ENCODE assay signal across 32 cellular contexts in genomic region chr20:44792794-44793193, GRCh38. TPM values are rescaled to one million over a fixed set of nuclear protein-coding genes. Genes with fewer than 3 reads are reported as not detected.
"Had no signal": no experiment of that assay in that cellular context is flagged by ENCODE, and none has a peak within 500 bp of the region (broad histone marks: within the 10 kb centered on the region; RNA-seq: fewer than 3 reads in every experiment).

No MANE protein-coding gene starts in this region.

- H3K4me3 ChIP-seq: adrenal gland, body of pancreas, esophagus squamous epithelium, heart left ventricle had no signal

- H3K27ac ChIP-seq: adrenal gland, body of pancreas, epithelial cell of prostate, esophagus squamous epithelium, heart left ventricle had no signal

- ATAC-seq: activated CD4-positive, alpha-beta T cell treated with anti-CD3 and anti-CD28 coated beads for 36 hours; activated CD8-positive, alpha-beta memory T cell treated with anti-CD3 and anti-CD28 coated beads, Interleukin-2, amount 10 ng/mL, durations not matched to agents 7 days and 5 days; activated CD8-positive, alpha-beta T cell treated with anti-CD3 and anti-CD28 coated beads, Interleukin-2, amount 10 ng/mL, durations not matched to agents 7 days and 5 days; activated naive CD8-positive, alpha-beta T cell treated with anti-CD3 and anti-CD28 coated beads, Interleukin-2, amount 50 U/mL, for 24 hours; body of pancreas; effector memory CD8-positive, alpha-beta T cell; heart left ventricle had no signal

- H3K4me1 ChIP-seq: adrenal gland, body of pancreas, esophagus squamous epithelium, heart left ventricle had no signal

- H3K27me3 ChIP-seq: adrenal gland, body of pancreas had no signal

- H3K36me3 ChIP-seq: adrenal gland, esophagus squamous epithelium, heart left ventricle had no signal

- DNase-seq: activated CD4-positive, alpha-beta memory T cell treated with anti-CD3 and anti-CD28 coated beads for 36 hours; activated CD4-positive, alpha-beta T cell treated with anti-CD3 and anti-CD28 coated beads for 36 hours; activated CD4-positive, alpha-beta T cell treated with anti-CD3 and anti-CD28 coated beads, Interleukin-2, amount 10 ng/mL, durations not matched to agents 24 days and 14 days; activated CD4-positive, CD25-positive, alpha-beta regulatory T cell; activated CD4-positive, CD25-positive, alpha-beta regulatory T cell treated with anti-CD3 and anti-CD28 coated beads, Interleukin-2, amount 50 U/mL, for 72 hours; activated CD8-positive, alpha-beta memory T cell treated with anti-CD3 and anti-CD28 coated beads, Interleukin-2, amount 10 ng/mL, durations not matched to agents 7 days and 5 days; activated CD8-positive, alpha-beta memory T cell treated with anti-CD3 and anti-CD28 coated beads, Interleukin-2, amount 50 U/mL, for 4 hours; activated CD8-positive, alpha-beta T cell treated with anti-CD3 and anti-CD28 coated beads, Interleukin-2, amount 10 ng/mL, durations not matched to agents 7 days and 5 days; activated effector memory CD4-positive, alpha-beta T cell treated with anti-CD3 and anti-CD28 coated beads, Interleukin-2, amount 50 U/mL, for 16 hours; activated naive CD4-positive, alpha-beta T cell treated with anti-CD3 and anti-CD28 coated beads for 36 hours; activated naive CD8-positive, alpha-beta T cell treated with anti-CD3 and anti-CD28 coated beads for 36 hours; activated naive CD8-positive, alpha-beta T cell treated with anti-CD3 and anti-CD28 coated beads, Interleukin-2, amount 50 U/mL, for 24 hours; activated T-cell treated with anti-CD3 and anti-CD28 coated beads, Interleukin-2, amount 50 U/mL, for 1 hour; activated T-cell treated with anti-CD3 and anti-CD28 coated beads, Interleukin-2, amount 50 U/mL, for 48 hours; adrenal gland; amygdala; aorta; body of pancreas; cortex of kidney; dermis blood vessel endothelial cell; effector CD4-positive, alpha-beta T cell; effector memory CD8-positive, alpha-beta T cell; esophagus squamous epithelium; heart left ventricle; hypothalamus; T1000 had no signal

- H3K9me3 ChIP-seq: adrenal gland, body of pancreas, esophagus squamous epithelium, heart left ventricle had no signal

RNA-seq across cellular contexts. Expression of gene RIMS4, which starts 17.6 kb away (rescaled TPM):
- total RNA-seq: activated CD4-positive, alpha-beta memory T cell treated with anti-CD3 and anti-CD28 coated beads for 36 hours; activated CD4-positive, alpha-beta T cell treated with anti-CD3 and anti-CD28 coated beads for 36 hours; activated CD4-positive, alpha-beta T cell treated with anti-CD3 and anti-CD28 coated beads, Interleukin-2, amount 10 ng/mL, durations not matched to agents 24 days and 14 days; activated CD8-positive, alpha-beta memory T cell treated with anti-CD3 and anti-CD28 coated beads, Interleukin-2, amount 10 ng/mL, durations not matched to agents 7 days and 5 days; activated CD8-positive, alpha-beta T cell treated with anti-CD3 and anti-CD28 coated beads, Interleukin-2, amount 10 ng/mL, durations not matched to agents 7 days and 5 days; activated T-helper 1 cell treated with anti-CD3 and anti-CD28 coated beads, Interleukin-12 subunit alpha, Interleukin-12 subunit beta, Interleukin-2, Interleukin-4 antibody, amounts not matched to agents 30 ng/mL and 10 ng/mL and 1 ng/mL, durations not matched to agents 14 hours and 24 hours and 36 hours; activated T-helper 2 cell treated with anti-CD3 and anti-CD28 coated beads, Interferon-gamma antibody, Interleukin-2, Interleukin-4, amounts not matched to agents 10 μg/mL and 5 μg/mL and 100 μg/mL, durations not matched to agents 14 hours and 24 hours and 36 hours; dermis blood vessel endothelial cell; endothelial cell of umbilical vein; fibroblast of villous mesenchyme had no signal

RNA-seq across cellular contexts. Expression of gene KCNK15, which starts 47.1 kb away (rescaled TPM):
- total RNA-seq: activated CD8-positive, alpha-beta memory T cell treated with anti-CD3 and anti-CD28 coated beads, Interleukin-2, amount 10 ng/mL, durations not matched to agents 7 days and 5 days; activated CD8-positive, alpha-beta T cell treated with anti-CD3 and anti-CD28 coated beads, Interleukin-2, amount 10 ng/mL, durations not matched to agents 7 days and 5 days; endothelial cell of umbilical vein; frontal cortex had no signal
